8 cellular contexts compared by ENCODE assay signal in the genomic region with DNA sequence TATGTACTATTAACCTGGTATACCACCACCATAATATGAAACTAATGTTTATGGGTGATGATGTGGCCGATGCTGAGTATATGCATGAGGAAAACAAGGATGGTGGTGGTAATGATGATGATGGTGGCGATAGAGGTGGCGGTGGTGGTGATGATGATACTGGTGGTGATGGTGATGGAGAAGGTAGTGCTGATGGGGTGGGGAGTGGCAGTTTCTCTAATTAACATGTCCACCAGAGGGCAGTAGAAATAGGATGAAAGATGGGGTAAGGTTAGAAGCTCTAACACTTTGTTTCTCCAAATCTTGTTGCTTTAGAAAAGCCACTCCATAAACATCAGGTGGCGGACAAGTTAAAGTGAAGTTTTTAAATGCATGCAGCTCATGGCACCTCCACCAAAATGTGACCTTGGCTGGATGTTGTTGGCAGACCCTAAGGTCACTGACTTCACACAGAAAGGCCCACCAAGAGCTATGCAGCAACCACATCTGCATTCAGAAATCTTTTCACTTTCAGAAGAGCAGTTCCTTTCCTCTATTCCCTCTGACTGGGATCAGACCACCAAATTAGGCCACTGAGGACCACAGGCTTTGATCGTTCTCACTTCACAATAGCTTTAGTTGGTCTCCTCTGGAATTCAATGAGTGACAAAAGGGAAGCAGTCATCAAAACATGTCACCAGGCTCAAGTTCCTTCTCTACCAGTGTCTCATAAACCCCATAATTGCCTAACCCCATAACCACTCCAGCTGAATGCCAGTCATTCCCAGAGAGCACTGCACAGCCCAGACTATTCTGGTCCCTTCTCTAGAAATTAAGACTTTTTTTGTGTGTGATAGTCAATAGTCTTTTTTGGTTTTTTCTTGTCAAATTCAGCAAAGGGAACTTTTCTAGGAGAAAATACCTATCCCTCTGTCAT. TPM values are rescaled to one million over a fixed set of nuclear protein-coding genes. Genes with fewer than 3 reads are reported as not detected.
DNase-seq lines count a peak whose midpoint lies in the region; ATAC-seq, FAIRE-seq and TF ChIP-seq lines count a peak whose summit lies in the region.

No MANE protein-coding gene starts in this region.

- no peak overlapping the region for H3K23ac ChIP-seq in mesenchymal stem cell (ENCODE audit: low read length in 2 of 2)

- intact Hi-C loops in kidney (cut with DNase I) = no loop called here

- no peak overlapping the region for H3K4me3 ChIP-seq in Loucy (ENCODE audit: low read length, poor library complexity, severe bottlenecking)
- no peak overlapping the region for H3K4me3 ChIP-seq in astrocyte of the spinal cord (ENCODE audit: low read depth, low read length)
- no peak overlapping the region for H3K4me3 ChIP-seq in mesenchymal stem cell (ENCODE audit: insufficient read depth in 1 of 2, low read depth in 1 of 2, low read length in 2 of 2)
- H3K4me3 ChIP-seq in kidney (ENCODE audit: low read length in 2 of 2) = no peak overlapping the region

- no peak overlapping the region for H2BK12ac ChIP-seq in mesenchymal stem cell (ENCODE audit: low read length in 2 of 2)

- H3K14ac ChIP-seq in mesenchymal stem cell (ENCODE audit: low read length in 2 of 2) = no peak overlapping the region

- peak; percentile 39 for DNase-seq in NCI-H2029 treated with DMSO at 0.1 percent for 48 hours (lab: John Stamatoyannopoulos, UW)
- DNase-seq in NCI-H2029 (lab: John Stamatoyannopoulos, UW) = no peak
- DNase-seq in astrocyte of the spinal cord (ENCODE audit: low read depth, low spot score) = no peak
- DNase-seq in mesenchymal stem cell = peak; percentile 40
- no peak for DNase-seq in kidney

- H2AFZ ChIP-seq in Loucy (ENCODE audit: low read length) (no peak overlapping the region), mesenchymal stem cell (ENCODE audit: low read depth, low read length) (no peak overlapping the region)

- H2BK120ac ChIP-seq in mesenchymal stem cell (ENCODE audit: low read depth, low read length) = no peak overlapping the region

- no peaks in the 10 kb centered on the region for H3F3A ChIP-seq in Loucy (ENCODE audit: low read depth)

- H3K4me1 ChIP-seq in Loucy (ENCODE audit: insufficient read depth, low read length, poor library complexity, severe bottlenecking) (peaks cover 21% of the 10 kb centered on the region), mesenchymal stem cell (ENCODE audit: control insufficient read depth, insufficient read depth, low read depth, low read length) (peaks cover 6% of the 10 kb centered on the region), kidney (ENCODE audit: control insufficient read depth in 1 of 2, insufficient read depth in 1 of 2, low read depth in 1 of 2, low read length in 2 of 2) (no peaks in the 10 kb centered on the region)

- H3K27me3 ChIP-seq in Loucy (ENCODE audit: insufficient read depth, low read length, poor library complexity, severe bottlenecking) (no peaks in the 10 kb centered on the region), mesenchymal stem cell (ENCODE audit: control insufficient read depth in 1 of 2, insufficient read depth in 1 of 2, low read length in 2 of 2) (peaks cover 41 to 75% of the 10 kb centered on the region in 2 experiments)

- H3K9me3 ChIP-seq in Loucy (ENCODE audit: insufficient read depth, low read depth, low read length) (no peaks in the 10 kb centered on the region), mesenchymal stem cell (ENCODE audit: control insufficient read depth, low read length) (no peaks in the 10 kb centered on the region), kidney (ENCODE audit: control insufficient read depth in 1 of 2, low read length in 2 of 2) (no peaks in the 10 kb centered on the region)

- no peaks in the 10 kb centered on the region for H3K9me2 ChIP-seq in Loucy (replicated peaks; ENCODE audit: low read depth, low read length)

- no peaks in the 10 kb centered on the region for H3K79me2 ChIP-seq in Loucy (ENCODE audit: insufficient read depth, low read length)

- H3K18ac ChIP-seq in mesenchymal stem cell (ENCODE audit: low read depth in 1 of 2, low read length in 2 of 2) = no peak overlapping the region

- no peaks in the 10 kb centered on the region for H4K20me1 ChIP-seq in Loucy (ENCODE audit: insufficient read depth, low read length, poor library complexity, severe bottlenecking)

- no peak overlapping the region for H3K4ac ChIP-seq in mesenchymal stem cell (ENCODE audit: low read depth in 1 of 2, low read length in 2 of 2)

- H3K9ac ChIP-seq in Loucy (ENCODE audit: low read depth, low read length, poor library complexity, severe bottlenecking) = no peak overlapping the region
- H3K9ac ChIP-seq in mesenchymal stem cell (ENCODE audit: low read length) = no peak overlapping the region
- no peak overlapping the region for H3K9ac ChIP-seq in kidney (ENCODE audit: low read length in 2 of 2)

- no peak overlapping the region for H4K8ac ChIP-seq in mesenchymal stem cell (ENCODE audit: low read length)

- H3K4me2 ChIP-seq in Loucy (ENCODE audit: low read depth, low read length, poor library complexity, severe bottlenecking) (no peak overlapping the region), mesenchymal stem cell (ENCODE audit: low read length, poor library complexity, severe bottlenecking) (no peak overlapping the region)

- no peak overlapping the region for H2BK15ac ChIP-seq in mesenchymal stem cell (ENCODE audit: low read depth, poor library complexity, severe bottlenecking)

- 39% methylated on average over 5 of the region's 5 CpGs for WGBS in mesenchymal stem cell

- in situ Hi-C loops in astrocyte of the spinal cord (cut with HindIII; ENCODE audit: low sequenced_read_pairs) = no loop called here

- no peaks in the 10 kb centered on the region for H3K36me3 ChIP-seq in Loucy (ENCODE audit: insufficient read depth, low read length)
- H3K36me3 ChIP-seq in mesenchymal stem cell (ENCODE audit: control insufficient read depth in 1 of 2, insufficient read depth in 2 of 2, low read depth in 1 of 2, low read length in 2 of 2) = no peaks in the 10 kb centered on the region
- H3K36me3 ChIP-seq in kidney (ENCODE audit: control insufficient read depth in 1 of 2, insufficient read depth in 2 of 2, low read length in 2 of 2) = no peaks in the 10 kb centered on the region

- no peak overlapping the region for H4K91ac ChIP-seq in mesenchymal stem cell (ENCODE audit: low read length)

- H3K27ac ChIP-seq in mesenchymal stem cell (ENCODE audit: low read length, poor library complexity, severe bottlenecking) = no peak overlapping the region
- H3K27ac ChIP-seq in kidney (ENCODE audit: low read depth in 2 of 2, low read length in 2 of 2) = no peak overlapping the region

- FAIRE-seq in kidney (lab: Jason Lieb, UNC) = no peak

- H2BK5ac ChIP-seq in mesenchymal stem cell (ENCODE audit: low read depth, low read length, poor library complexity, severe bottlenecking) = no peak overlapping the region

- no peaks in the 10 kb centered on the region for H3K79me1 ChIP-seq in mesenchymal stem cell (replicated peaks; ENCODE audit: low read length, poor library complexity, severe bottlenecking)

- no peak overlapping the region for H2AK5ac ChIP-seq in mesenchymal stem cell (ENCODE audit: low read length, severe bottlenecking)

- TF ChIP-seq CTCF in Loucy (conservative IDR thresholded peaks at IDR 0.05; ENCODE audit: low read length) = peak; percentile 79
- peak; percentile 59 for TF ChIP-seq CTCF in astrocyte of the spinal cord (IDR thresholded peaks at IDR 0.05; ENCODE audit: low read depth, low read length)
- TF ChIP-seq CTCF in kidney (IDR thresholded peaks at IDR 0.05; ENCODE audit: borderline replicate concordance, extremely low read depth, insufficient read depth) = no peak

- peak; percentile 66 for ATAC-seq in GM21526 (IDR thresholded peaks at IDR 0.05; ENCODE audit: low FRiP score, unreplicated experiment)
- ATAC-seq in GM19452 (IDR thresholded peaks at IDR 0.05; ENCODE audit: unreplicated experiment) = no peak

RNA-seq across cellular contexts. Expression of a gene that starts 7.5 kb away (rescaled TPM):
- 1.1 TPM for polyA plus RNA-seq in mesenchymal stem cell (2013, experiment 1 of 2)
- 1.1 TPM for polyA plus RNA-seq in mesenchymal stem cell (2013, experiment 2 of 2)
- total RNA-seq in kidney = 8.7 TPM
- polyA plus RNA-seq in kidney (ENCODE audit: insufficient read depth, low read depth, low replicate concordance) = 1.4 TPM

Comparison
In these comparisons a context has a peak if more than half of its experiments do, and no peak if none do; other contexts are left out.
1. DNase-seq: peak in NCI-H2029 treated with DMSO at 0.1 percent for 48 hours (single experiment) and mesenchymal stem cell (single experiment); none in NCI-H2029 (single experiment), astrocyte of the spinal cord (single experiment) and kidney (single experiment).